ENCODE assay signal across 8 cellular contexts in genomic region chr6:31399589-31400466, GRCh38. TPM values are rescaled to one million over a fixed set of nuclear protein-coding genes. Genes with fewer than 3 reads are reported as not detected.
DNase-seq lines count a peak whose midpoint lies in the region.

No MANE protein-coding gene starts in this region.

- peak overlapping the region; percentile 77 for H3K27ac Mint-ChIP-seq in activated naive CD8-positive, alpha-beta T cell

- peak overlapping the region; percentile 88 for H3K4me3 Mint-ChIP-seq in activated naive CD8-positive, alpha-beta T cell

- peak; percentile 90 for DNase-seq in EH (ENCODE audit: low read depth)
- DNase-seq in HK-2 (ENCODE audit: unreplicated experiment), result peak; percentile 88
- DNase-seq in SK-MEL-5 (ENCODE audit: low read depth, low spot score), result peak; percentile 89
- DNase-seq in glomerular endothelial cell (ENCODE audit: extremely low read depth, low read depth, low spot score), result peak; percentile 57
- no peak for DNase-seq in NCI-H510A (lab: John Stamatoyannopoulos, UW)

- no peaks in the 10 kb centered on the region for H3K9me3 Mint-ChIP-seq in activated naive CD8-positive, alpha-beta T cell (ENCODE audit: low read depth)

- peaks cover 8% of the 10 kb centered on the region for H3K4me1 ChIP-seq in neuron (ENCODE audit: insufficient read depth, low read length)

- peak overlapping the region; percentile 27 for H3K4me3 ChIP-seq in neuron (ENCODE audit: low read length)

- peaks cover 3% of the 10 kb centered on the region for H3K9me3 ChIP-seq in neuron (ENCODE audit: low read length)

- in situ Hi-C loops in SK-MEL-5 (cut with HindIII; ENCODE audit: low pct_unique_long_range_greater_than_20kb, low sequenced_read_pairs), result no loop called here

- H2AFZ ChIP-seq in neuron (ENCODE audit: low read depth, low read length), result no peak overlapping the region

- no peaks in the 10 kb centered on the region for H3K36me3 Mint-ChIP-seq in activated naive CD8-positive, alpha-beta T cell

- peaks cover 49% of the 10 kb centered on the region for H3K4me1 Mint-ChIP-seq in activated naive CD8-positive, alpha-beta T cell (ENCODE audit: low read depth)

- H3K27me3 Mint-ChIP-seq in activated naive CD8-positive, alpha-beta T cell, result no peaks in the 10 kb centered on the region

- no peaks in the 10 kb centered on the region for H3K36me3 ChIP-seq in neuron (ENCODE audit: insufficient read depth, low read length)

- H3K27me3 ChIP-seq in neuron (ENCODE audit: insufficient read depth, low read length), result peaks cover 54% of the 10 kb centered on the region

- H3K27ac ChIP-seq in temporal lobe (ENCODE audit: low read depth, low read length), result peak overlapping the region; percentile 72

RNA-seq across cellular contexts. Expression of gene MICA, which starts 3.6 kb away (rescaled TPM):
- 71.5 and 77.4 TPM in 2 replicates for total RNA-seq in SK-MEL-5 (2014; rRNA removed; shearing (Covaris generic))
- polyA plus RNA-seq in SK-MEL-5 (2015; cell fraction: cytosol; rRNA removed), result 71.3 and 75.1 TPM in 2 replicates
- polyA plus RNA-seq in SK-MEL-5 (2015; cell fraction: nucleus; rRNA removed), result 14.5 and 24.1 TPM in 2 replicates
- total RNA-seq in glomerular endothelial cell, result 55.0 and 63.6 TPM in 2 replicates
- 0.49 TPM for total RNA-seq in temporal lobe

RNA-seq across cellular contexts. Expression of gene HLA-B, which starts 42.8 kb away (rescaled TPM):
- total RNA-seq in SK-MEL-5 (2014; rRNA removed; shearing (Covaris generic)), result 179 and 192 TPM in 2 replicates
- 367 and 388 TPM in 2 replicates for polyA plus RNA-seq in SK-MEL-5 (2015; cell fraction: cytosol; rRNA removed)
- 235 and 246 TPM in 2 replicates for polyA plus RNA-seq in SK-MEL-5 (2015; cell fraction: nucleus; rRNA removed)
- total RNA-seq in glomerular endothelial cell, result 1,037 and 2,213 TPM in 2 replicates
- 15.2 TPM for total RNA-seq in temporal lobe

Comparison
In these comparisons a context has a peak if more than half of its experiments do, and no peak if none do; other contexts are left out.
1. RNA of gene MICA, which starts 3.6 kb away (total RNA-seq): 71.5 to 77.4 TPM in SK-MEL-5 and 55.0 to 63.6 TPM in glomerular endothelial cell; 0.49 TPM in temporal lobe (single experiment); every median in the first group is over 10 times any median in the second.
2. RNA of gene HLA-B, which starts 42.8 kb away (total RNA-seq): 1,037 to 2,213 TPM in glomerular endothelial cell and 179 to 192 TPM in SK-MEL-5; 15.2 TPM in temporal lobe (single experiment); every median in the first group is over 10 times any median in the second.